1 cellular context compared by ENCODE assay signal in genomic region chr5:1512541-1513291, GRCh38.
TF ChIP-seq lines count a peak whose summit lies in the region.

No MANE protein-coding gene starts in this region.

TF ChIP-seq in GM23338, 12 proteins besides CTCF, POLR2A, EP300 and RAD21 (continued from another document):
- TF ChIP-seq ZNF462 (CRISPR knock-in tag; IDR thresholded peaks at IDR 0.05) (no peak), REST (IDR thresholded peaks at IDR 0.05; ENCODE audit: unreplicated experiment) (no peak), JUNB (IDR thresholded peaks at IDR 0.05; ENCODE audit: unreplicated experiment) (no peak), NANOG (IDR thresholded peaks at IDR 0.05; ENCODE audit: borderline replicate concordance) (no peak), EZH2phosphoT487 (IDR thresholded peaks at IDR 0.05; ENCODE audit: unreplicated experiment) (no peak), EZH2 (IDR thresholded peaks at IDR 0.05; ENCODE audit: low read depth, unreplicated experiment) (no peak), CREB1 (CRISPR knock-in tag; IDR thresholded peaks at IDR 0.05; ENCODE audit: low read depth) (no peak), ZNF331 (CRISPR knock-in tag; IDR thresholded peaks at IDR 0.05; ENCODE audit: low read depth) (no peak), ZNF114 (CRISPR knock-in tag; IDR thresholded peaks at IDR 0.05) (no peak), POLR2AphosphoS5 (IDR thresholded peaks at IDR 0.05; ENCODE audit: low read depth) (no peak), STAT1 (IDR thresholded peaks at IDR 0.05; ENCODE audit: unreplicated experiment) (no peak)
TF ChIP-seq in GM23338: peak in this region for 0.
